ENCODE assay signal across 2 cellular contexts in the genomic region with DNA sequence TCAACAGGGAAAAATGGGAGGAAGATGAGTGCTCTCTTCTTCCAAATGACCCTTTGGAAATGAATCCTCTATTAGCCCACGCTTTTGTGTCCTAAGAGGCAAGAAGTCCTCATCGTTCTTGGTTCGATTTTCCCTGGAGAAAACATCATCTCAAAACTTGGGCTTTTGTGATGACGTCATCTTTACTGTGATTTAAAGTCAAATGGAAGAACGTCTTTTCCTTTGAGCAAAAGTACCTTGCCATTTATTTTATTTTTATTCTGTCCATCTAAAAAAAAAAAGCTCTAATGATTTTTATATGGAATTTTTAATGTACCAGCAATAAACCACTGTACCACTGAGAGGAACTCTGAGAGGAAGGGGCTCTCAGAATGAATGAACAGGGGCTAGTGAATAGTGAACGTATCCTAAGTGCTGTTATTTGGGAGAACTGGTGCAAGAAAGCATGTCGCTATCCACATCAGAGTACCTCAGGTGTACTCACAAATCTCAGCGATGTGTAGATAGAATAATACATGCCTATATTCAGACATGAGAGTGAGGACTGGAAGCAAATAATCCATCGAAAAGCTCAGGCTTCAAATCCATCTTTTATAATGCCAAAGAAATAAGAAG.
TF ChIP-seq lines count a peak whose summit lies in the region.

No MANE protein-coding gene starts in this region.

TF ChIP-seq in SK-N-SH, 30 proteins besides CTCF, POLR2A, EP300 and RAD21:
- TF ChIP-seq, protein P1, sequence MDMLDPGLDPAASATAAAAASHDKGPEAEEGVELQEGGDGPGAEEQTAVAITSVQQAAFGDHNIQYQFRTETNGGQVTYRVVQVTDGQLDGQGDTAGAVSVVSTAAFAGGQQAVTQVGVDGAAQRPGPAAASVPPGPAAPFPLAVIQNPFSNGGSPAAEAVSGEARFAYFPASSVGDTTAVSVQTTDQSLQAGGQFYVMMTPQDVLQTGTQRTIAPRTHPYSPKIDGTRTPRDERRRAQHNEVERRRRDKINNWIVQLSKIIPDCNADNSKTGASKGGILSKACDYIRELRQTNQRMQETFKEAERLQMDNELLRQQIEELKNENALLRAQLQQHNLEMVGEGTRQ (IDR thresholded peaks at IDR 0.05; ENCODE audit: borderline replicate concordance, low read depth, low read length) = no peak
- peak; percentile 1; the same call in 1 of the 2 replicates for TF ChIP-seq JUND (IDR thresholded peaks at IDR 0.05)

TF ChIP-seq in SK-N-SH treated with all-trans-retinoic acid at 6 μM for 48 hours, 23 proteins besides CTCF, POLR2A, EP300 and RAD21 (continued from another document):
- TF ChIP-seq, protein P2, sequence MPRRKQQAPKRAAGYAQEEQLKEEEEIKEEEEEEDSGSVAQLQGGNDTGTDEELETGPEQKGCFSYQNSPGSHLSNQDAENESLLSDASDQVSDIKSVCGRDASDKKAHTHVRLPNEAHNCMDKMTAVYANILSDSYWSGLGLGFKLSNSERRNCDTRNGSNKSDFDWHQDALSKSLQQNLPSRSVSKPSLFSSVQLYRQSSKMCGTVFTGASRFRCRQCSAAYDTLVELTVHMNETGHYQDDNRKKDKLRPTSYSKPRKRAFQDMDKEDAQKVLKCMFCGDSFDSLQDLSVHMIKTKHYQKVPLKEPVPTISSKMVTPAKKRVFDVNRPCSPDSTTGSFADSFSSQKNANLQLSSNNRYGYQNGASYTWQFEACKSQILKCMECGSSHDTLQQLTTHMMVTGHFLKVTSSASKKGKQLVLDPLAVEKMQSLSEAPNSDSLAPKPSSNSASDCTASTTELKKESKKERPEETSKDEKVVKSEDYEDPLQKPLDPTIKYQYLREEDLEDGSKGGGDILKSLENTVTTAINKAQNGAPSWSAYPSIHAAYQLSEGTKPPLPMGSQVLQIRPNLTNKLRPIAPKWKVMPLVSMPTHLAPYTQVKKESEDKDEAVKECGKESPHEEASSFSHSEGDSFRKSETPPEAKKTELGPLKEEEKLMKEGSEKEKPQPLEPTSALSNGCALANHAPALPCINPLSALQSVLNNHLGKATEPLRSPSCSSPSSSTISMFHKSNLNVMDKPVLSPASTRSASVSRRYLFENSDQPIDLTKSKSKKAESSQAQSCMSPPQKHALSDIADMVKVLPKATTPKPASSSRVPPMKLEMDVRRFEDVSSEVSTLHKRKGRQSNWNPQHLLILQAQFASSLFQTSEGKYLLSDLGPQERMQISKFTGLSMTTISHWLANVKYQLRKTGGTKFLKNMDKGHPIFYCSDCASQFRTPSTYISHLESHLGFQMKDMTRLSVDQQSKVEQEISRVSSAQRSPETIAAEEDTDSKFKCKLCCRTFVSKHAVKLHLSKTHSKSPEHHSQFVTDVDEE (CRISPR knock-in tag; IDR thresholded peaks at IDR 0.05) = no peak
- no peak for TF ChIP-seq CSDC2 (CRISPR knock-in tag; IDR thresholded peaks at IDR 0.05)
- TF ChIP-seq, protein P3, sequence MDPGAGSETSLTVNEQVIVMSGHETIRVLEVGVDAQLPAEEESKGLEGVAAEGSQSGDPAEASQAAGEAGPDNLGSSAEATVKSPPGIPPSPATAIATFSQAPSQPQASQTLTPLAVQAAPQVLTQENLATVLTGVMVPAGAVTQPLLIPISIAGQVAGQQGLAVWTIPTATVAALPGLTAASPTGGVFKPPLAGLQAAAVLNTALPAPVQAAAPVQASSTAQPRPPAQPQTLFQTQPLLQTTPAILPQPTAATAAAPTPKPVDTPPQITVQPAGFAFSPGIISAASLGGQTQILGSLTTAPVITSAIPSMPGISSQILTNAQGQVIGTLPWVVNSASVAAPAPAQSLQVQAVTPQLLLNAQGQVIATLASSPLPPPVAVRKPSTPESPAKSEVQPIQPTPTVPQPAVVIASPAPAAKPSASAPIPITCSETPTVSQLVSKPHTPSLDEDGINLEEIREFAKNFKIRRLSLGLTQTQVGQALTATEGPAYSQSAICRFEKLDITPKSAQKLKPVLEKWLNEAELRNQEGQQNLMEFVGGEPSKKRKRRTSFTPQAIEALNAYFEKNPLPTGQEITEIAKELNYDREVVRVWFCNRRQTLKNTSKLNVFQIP (CRISPR knock-in tag; IDR thresholded peaks at IDR 0.05; ENCODE audit: borderline replicate concordance, low read depth) = no peak
- TF ChIP-seq ZNF8 (CRISPR knock-in tag; IDR thresholded peaks at IDR 0.05) = no peak
- TF ChIP-seq ZC3H10 (CRISPR knock-in tag; IDR thresholded peaks at IDR 0.05) = no peak
- TF ChIP-seq ARNTL (CRISPR knock-in tag; IDR thresholded peaks at IDR 0.05; ENCODE audit: borderline replicate concordance, low read depth) = no peak
- TF ChIP-seq PPARA (CRISPR knock-in tag; IDR thresholded peaks at IDR 0.05; ENCODE audit: borderline replicate concordance) = no peak
- TF ChIP-seq, protein P4, sequence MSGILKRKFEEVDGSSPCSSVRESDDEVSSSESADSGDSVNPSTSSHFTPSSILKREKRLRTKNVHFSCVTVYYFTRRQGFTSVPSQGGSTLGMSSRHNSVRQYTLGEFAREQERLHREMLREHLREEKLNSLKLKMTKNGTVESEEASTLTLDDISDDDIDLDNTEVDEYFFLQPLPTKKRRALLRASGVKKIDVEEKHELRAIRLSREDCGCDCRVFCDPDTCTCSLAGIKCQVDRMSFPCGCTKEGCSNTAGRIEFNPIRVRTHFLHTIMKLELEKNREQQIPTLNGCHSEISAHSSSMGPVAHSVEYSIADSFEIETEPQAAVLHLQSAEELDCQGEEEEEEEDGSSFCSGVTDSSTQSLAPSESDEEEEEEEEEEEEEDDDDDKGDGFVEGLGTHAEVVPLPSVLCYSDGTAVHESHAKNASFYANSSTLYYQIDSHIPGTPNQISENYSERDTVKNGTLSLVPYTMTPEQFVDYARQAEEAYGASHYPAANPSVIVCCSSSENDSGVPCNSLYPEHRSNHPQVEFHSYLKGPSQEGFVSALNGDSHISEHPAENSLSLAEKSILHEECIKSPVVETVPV (CRISPR knock-in tag; IDR thresholded peaks at IDR 0.05) = no peak
- TF ChIP-seq, protein P5, sequence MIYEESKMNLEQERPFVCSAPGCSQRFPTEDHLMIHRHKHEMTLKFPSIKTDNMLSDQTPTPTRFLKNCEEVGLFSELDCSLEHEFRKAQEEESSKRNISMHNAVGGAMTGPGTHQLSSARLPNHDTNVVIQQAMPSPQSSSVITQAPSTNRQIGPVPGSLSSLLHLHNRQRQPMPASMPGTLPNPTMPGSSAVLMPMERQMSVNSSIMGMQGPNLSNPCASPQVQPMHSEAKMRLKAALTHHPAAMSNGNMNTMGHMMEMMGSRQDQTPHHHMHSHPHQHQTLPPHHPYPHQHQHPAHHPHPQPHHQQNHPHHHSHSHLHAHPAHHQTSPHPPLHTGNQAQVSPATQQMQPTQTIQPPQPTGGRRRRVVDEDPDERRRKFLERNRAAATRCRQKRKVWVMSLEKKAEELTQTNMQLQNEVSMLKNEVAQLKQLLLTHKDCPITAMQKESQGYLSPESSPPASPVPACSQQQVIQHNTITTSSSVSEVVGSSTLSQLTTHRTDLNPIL (CRISPR knock-in tag; IDR thresholded peaks at IDR 0.05; ENCODE audit: low read depth) = no peak
- TF ChIP-seq TCF4 (CRISPR knock-in tag; IDR thresholded peaks at IDR 0.05; ENCODE audit: borderline replicate concordance) = no peak
- no peak for TF ChIP-seq ZNF565 (CRISPR knock-in tag; conservative IDR thresholded peaks at IDR 0.05; ENCODE audit: low read depth)
